In genomic region chr22:29145321-29146072, GRCh38 we compare ENCODE assay signal across 16 cellular contexts.
A peak's percentile ranks its signal among the peaks of the same experiment; 100 is the strongest.
DNase-seq lines count a peak whose midpoint lies in the region; ATAC-seq and TF ChIP-seq lines count a peak whose summit lies in the region.
"Had no signal": no experiment of that assay in that cellular context is flagged by ENCODE, and none has a peak within 500 bp of the region (broad histone marks: within the 10 kb centered on the region; RNA-seq: fewer than 3 reads in every experiment).

No MANE protein-coding gene starts in this region.

- WGBS in mesendoderm (ENCODE audit: extremely low coverage, insufficient coverage, low lambda C conversion rate) = no CpG with 5 or more reads among the region's 27 CpGs
- WGBS in suprapubic skin = 60% methylated on average over 18 of the region's 27 CpGs

- peaks cover 3% of the 10 kb centered on the region for H3K4me1 Mint-ChIP-seq in activated naive CD8-positive, alpha-beta T cell treated with anti-CD3 and anti-CD28 coated beads, Interleukin-2, amount 10 ng/mL, durations not matched to agents 7 days and 5 days
- H3K4me1 Mint-ChIP-seq in activated naive CD8-positive, alpha-beta T cell treated with anti-CD3 and anti-CD28 coated beads for 36 hours = no peaks in the 10 kb centered on the region
- H3K4me1 Mint-ChIP-seq: activated CD4-positive, alpha-beta T cell treated with anti-CD3 and anti-CD28 coated beads, Interleukin-2, amount 10 ng/mL, durations not matched to agents 24 days and 14 days; activated naive CD8-positive, alpha-beta T cell treated with anti-CD3 and anti-CD28 coated beads, Interleukin-2, amount 50 U/mL, for 24 hours had no signal

- H3K4me3 ChIP-seq in mesendoderm (ENCODE audit: low read length) (no peak overlapping the region), suprapubic skin (no peak overlapping the region)
- H3K4me3 ChIP-seq: SJSA1 had no signal

- no peaks in the 10 kb centered on the region for H3K79me2 ChIP-seq in mesendoderm (ENCODE audit: control insufficient read depth, insufficient read depth, low read length)

- H3K4me2 ChIP-seq in mesendoderm (ENCODE audit: low read length) = no peak overlapping the region

- H3K9me3 ChIP-seq in suprapubic skin = no peaks in the 10 kb centered on the region
- H3K9me3 ChIP-seq: SJSA1 had no signal

- POLR2A ChIA-PET in activated naive CD8-positive, alpha-beta T cell treated with anti-CD3 and anti-CD28 coated beads, Interleukin-2, amount 10 ng/mL, durations not matched to agents 7 days and 5 days (lab: Charles Lee) = no interaction called here

- peak; percentile 12 for DNase-seq in activated naive CD8-positive, alpha-beta T cell treated with anti-CD3 and anti-CD28 coated beads, Interleukin-2, amount 10 ng/mL, durations not matched to agents 7 days and 5 days
- no peak for DNase-seq in activated naive CD8-positive, alpha-beta T cell treated with anti-CD3 and anti-CD28 coated beads for 36 hours
- DNase-seq in caudate nucleus (lab: John Stamatoyannopoulos, UW) = no peak
- DNase-seq in mesendoderm = no peak
- peak; percentile 59 to 75 for DNase-seq in suprapubic skin (ENCODE audit: low spot score in 2 of 2)
- no peak for DNase-seq in central memory CD4-positive, alpha-beta T cell
- DNase-seq in stimulated activated CD4-positive, alpha-beta T cell treated with anti-CD3 and anti-CD28 coated beads, Interleukin-2, amount 100 ng/mL, for 24 hours = no peak
- DNase-seq: activated CD4-positive, alpha-beta T cell treated with anti-CD3 and anti-CD28 coated beads, Interleukin-2, amount 10 ng/mL, durations not matched to agents 24 days and 14 days; activated naive CD8-positive, alpha-beta T cell treated with anti-CD3 and anti-CD28 coated beads, Interleukin-2, amount 50 U/mL, for 24 hours; activated T-cell treated with anti-CD3 and anti-CD28 coated beads, Interleukin-2, amount 50 U/mL, for 48 hours; KBM-7; nucleus accumbens; small intestine; stimulated activated naive CD4-positive, alpha-beta T cell had no signal

- no peak overlapping the region for H3K9ac ChIP-seq in mesendoderm (ENCODE audit: low read length)

- no peak overlapping the region for H3K4ac ChIP-seq in mesendoderm (ENCODE audit: low read depth, low read length)

- no peak overlapping the region for H3K18ac ChIP-seq in mesendoderm (ENCODE audit: low read length)

- no peak overlapping the region for H3K27ac Mint-ChIP-seq in activated naive CD8-positive, alpha-beta T cell treated with anti-CD3 and anti-CD28 coated beads, Interleukin-2, amount 10 ng/mL, durations not matched to agents 7 days and 5 days
- H3K27ac Mint-ChIP-seq in activated naive CD8-positive, alpha-beta T cell treated with anti-CD3 and anti-CD28 coated beads for 36 hours = no peak overlapping the region
- H3K27ac Mint-ChIP-seq: activated CD4-positive, alpha-beta T cell treated with anti-CD3 and anti-CD28 coated beads, Interleukin-2, amount 10 ng/mL, durations not matched to agents 24 days and 14 days; activated naive CD8-positive, alpha-beta T cell treated with anti-CD3 and anti-CD28 coated beads, Interleukin-2, amount 50 U/mL, for 24 hours had no signal

- no peak overlapping the region for H2BK5ac ChIP-seq in mesendoderm (ENCODE audit: low read length)

- no peak overlapping the region for H4K5ac ChIP-seq in mesendoderm (ENCODE audit: low read length)

- H4K8ac ChIP-seq in mesendoderm (ENCODE audit: low read depth, low read length) = no peak overlapping the region

- H2BK120ac ChIP-seq in mesendoderm (ENCODE audit: low read depth, low read length) = no peak overlapping the region

- no peak for TF ChIP-seq POLR2A in suprapubic skin (IDR thresholded peaks at IDR 0.05)

- peak overlapping the region; percentile 42 for H3K56ac ChIP-seq in mesendoderm (ENCODE audit: low read length)

- TF ChIP-seq EP300 in suprapubic skin (IDR thresholded peaks at IDR 0.05) = no peak

- TF ChIP-seq CTCF in suprapubic skin (IDR thresholded peaks at IDR 0.05) = no peak

- no peaks in the 10 kb centered on the region for H3K9me3 Mint-ChIP-seq in activated naive CD8-positive, alpha-beta T cell treated with anti-CD3 and anti-CD28 coated beads, Interleukin-2, amount 10 ng/mL, durations not matched to agents 7 days and 5 days
- H3K9me3 Mint-ChIP-seq in activated naive CD8-positive, alpha-beta T cell treated with anti-CD3 and anti-CD28 coated beads for 36 hours = no peaks in the 10 kb centered on the region
- H3K9me3 Mint-ChIP-seq: activated CD4-positive, alpha-beta T cell treated with anti-CD3 and anti-CD28 coated beads, Interleukin-2, amount 10 ng/mL, durations not matched to agents 24 days and 14 days; activated naive CD8-positive, alpha-beta T cell treated with anti-CD3 and anti-CD28 coated beads, Interleukin-2, amount 50 U/mL, for 24 hours had no signal

- no peak overlapping the region for H2AK5ac ChIP-seq in mesendoderm (ENCODE audit: low read length)

- peaks cover 12% of the 10 kb centered on the region for H3K27me3 Mint-ChIP-seq in activated naive CD8-positive, alpha-beta T cell treated with anti-CD3 and anti-CD28 coated beads, Interleukin-2, amount 10 ng/mL, durations not matched to agents 7 days and 5 days
- H3K27me3 Mint-ChIP-seq in activated naive CD8-positive, alpha-beta T cell treated with anti-CD3 and anti-CD28 coated beads for 36 hours = no peaks in the 10 kb centered on the region

- H3K27me3 ChIP-seq in mesendoderm (ENCODE audit: insufficient read depth, low read length, poor library complexity) (no peaks in the 10 kb centered on the region), suprapubic skin (no peaks in the 10 kb centered on the region)
- H3K27me3 ChIP-seq: SJSA1 had no signal

- H3K23ac ChIP-seq in mesendoderm (ENCODE audit: low read length) = no peak overlapping the region

- H3K36me3 ChIP-seq in mesendoderm (ENCODE audit: control insufficient read depth, insufficient read depth, low read length) = no peaks in the 10 kb centered on the region
- peaks cover 55% of the 10 kb centered on the region for H3K36me3 ChIP-seq in suprapubic skin

- no peak for ATAC-seq in activated naive CD8-positive, alpha-beta T cell treated with anti-CD3 and anti-CD28 coated beads, Interleukin-2, amount 10 ng/mL, durations not matched to agents 7 days and 5 days (ENCODE audit: low read depth)
- ATAC-seq in GM18517 (IDR thresholded peaks at IDR 0.05; ENCODE audit: unreplicated experiment) = no peak
- ATAC-seq: activated naive CD8-positive, alpha-beta T cell treated with anti-CD3 and anti-CD28 coated beads, Interleukin-2, amount 50 U/mL, for 24 hours had no signal

- no peaks in the 10 kb centered on the region for H3K79me1 ChIP-seq in mesendoderm (ENCODE audit: low read length)

- H3K27ac ChIP-seq in caudate nucleus (ENCODE audit: low read depth, low read length) = peak overlapping the region; percentile 46
- H3K27ac ChIP-seq in mesendoderm (ENCODE audit: low read depth, low read length) = no peak overlapping the region
- H3K27ac ChIP-seq in suprapubic skin = peak overlapping the region; percentile 27
- H3K27ac ChIP-seq: SJSA1 had no signal

- no peaks in the 10 kb centered on the region for H3K4me1 ChIP-seq in mesendoderm (ENCODE audit: control insufficient read depth, low read depth, low read length)
- peaks cover 22% of the 10 kb centered on the region for H3K4me1 ChIP-seq in suprapubic skin
- H3K4me1 ChIP-seq: SJSA1 had no signal

- H2BK15ac ChIP-seq in mesendoderm (replicated peaks; ENCODE audit: low read depth) = no peak overlapping the region

- no peak overlapping the region for H3K4me3 Mint-ChIP-seq in activated naive CD8-positive, alpha-beta T cell treated with anti-CD3 and anti-CD28 coated beads, Interleukin-2, amount 10 ng/mL, durations not matched to agents 7 days and 5 days
- no peak overlapping the region for H3K4me3 Mint-ChIP-seq in activated naive CD8-positive, alpha-beta T cell treated with anti-CD3 and anti-CD28 coated beads for 36 hours
- H3K4me3 Mint-ChIP-seq: activated CD4-positive, alpha-beta T cell treated with anti-CD3 and anti-CD28 coated beads, Interleukin-2, amount 10 ng/mL, durations not matched to agents 24 days and 14 days; activated naive CD8-positive, alpha-beta T cell treated with anti-CD3 and anti-CD28 coated beads, Interleukin-2, amount 50 U/mL, for 24 hours had no signal

- no peaks in the 10 kb centered on the region for H3K36me3 Mint-ChIP-seq in activated naive CD8-positive, alpha-beta T cell treated with anti-CD3 and anti-CD28 coated beads, Interleukin-2, amount 10 ng/mL, durations not matched to agents 7 days and 5 days
- no peaks in the 10 kb centered on the region for H3K36me3 Mint-ChIP-seq in activated naive CD8-positive, alpha-beta T cell treated with anti-CD3 and anti-CD28 coated beads for 36 hours

Comparison
In these comparisons a context has a peak if more than half of its experiments do, and no peak if none do; other contexts are left out.
1. DNase-seq: peak in activated naive CD8-positive, alpha-beta T cell treated with anti-CD3 and anti-CD28 coated beads, Interleukin-2, amount 10 ng/mL, durations not matched to agents 7 days and 5 days (single experiment) and suprapubic skin (2 of 2); none in activated naive CD8-positive, alpha-beta T cell treated with anti-CD3 and anti-CD28 coated beads for 36 hours (single experiment), caudate nucleus (0 of 61), mesendoderm (single experiment), central memory CD4-positive, alpha-beta T cell (single experiment) and stimulated activated CD4-positive, alpha-beta T cell treated with anti-CD3 and anti-CD28 coated beads, Interleukin-2, amount 100 ng/mL, for 24 hours (0 of 2).